18 cellular contexts compared by ENCODE assay signal in genomic region chr3:81300324-81300927, GRCh38.
A peak's percentile ranks its signal among the peaks of the same experiment; 100 is the strongest.
DNase-seq lines count a peak whose midpoint lies in the region; ATAC-seq and TF ChIP-seq lines count a peak whose summit lies in the region.
"Had no signal": no experiment of that assay in that cellular context is flagged by ENCODE, and none has a peak within 500 bp of the region (broad histone marks: within the 10 kb centered on the region; RNA-seq: fewer than 3 reads in every experiment).

No MANE protein-coding gene starts in this region.

- CTCF ChIA-PET in HEK293 (lab: Yijun Ruan, JAX) (interaction anchor here (1.0 to 3.8 kb wide), 3 partner anchors 30 to 92 kb away, joined by 3 to 25 read pairs (median 5); no protein-coding TSS in a partner anchor), WTC11 (lab: Charles Lee) (no interaction called here)

- H3K9me3 Mint-ChIP-seq in WTC11 = no peaks in the 10 kb centered on the region
- H3K9me3 Mint-ChIP-seq in nephron progenitor cell = no peaks in the 10 kb centered on the region
- H3K9me3 Mint-ChIP-seq in glutamatergic neuron (ENCODE audit: unreplicated experiment) = no peaks in the 10 kb centered on the region
- H3K9me3 Mint-ChIP-seq: activated CD4-positive, alpha-beta T cell treated with anti-CD3 and anti-CD28 coated beads, Interleukin-2, amount 10 ng/mL, durations not matched to agents 7 days and 5 days; activated naive CD4-positive, alpha-beta T cell treated with anti-CD3 and anti-CD28 coated beads for 36 hours had no signal

- no peak overlapping the region for H3K4me3 Mint-ChIP-seq in WTC11
- H3K4me3 Mint-ChIP-seq in nephron progenitor cell = no peak overlapping the region
- H3K4me3 Mint-ChIP-seq in glutamatergic neuron (ENCODE audit: unreplicated experiment) = no peak overlapping the region
- H3K4me3 Mint-ChIP-seq: activated CD4-positive, alpha-beta T cell treated with anti-CD3 and anti-CD28 coated beads, Interleukin-2, amount 10 ng/mL, durations not matched to agents 7 days and 5 days; activated naive CD4-positive, alpha-beta T cell treated with anti-CD3 and anti-CD28 coated beads for 36 hours; T-helper 2 cell treated with Interferon-gamma antibody and Interleukin-4, amounts not matched to agents 5 μg/mL and 100 μg/mL, for 36 hours had no signal

- H3K4me3 ChIP-seq in HEK293 (ENCODE audit: low read depth, low read length) = no peak overlapping the region
- H3K4me3 ChIP-seq: coronary artery, stomach, transverse colon had no signal

- H3K4me1 Mint-ChIP-seq in WTC11 = no peaks in the 10 kb centered on the region
- peaks cover 47% of the 10 kb centered on the region for H3K4me1 Mint-ChIP-seq in nephron progenitor cell
- H3K4me1 Mint-ChIP-seq in glutamatergic neuron (ENCODE audit: low read depth, unreplicated experiment) = no peaks in the 10 kb centered on the region
- H3K4me1 Mint-ChIP-seq: activated CD4-positive, alpha-beta T cell treated with anti-CD3 and anti-CD28 coated beads, Interleukin-2, amount 10 ng/mL, durations not matched to agents 7 days and 5 days had no signal

- H3K27ac Mint-ChIP-seq in WTC11 (no peak overlapping the region), nephron progenitor cell (peak overlapping the region; percentile 40), glutamatergic neuron (ENCODE audit: unreplicated experiment) (no peak overlapping the region)
- H3K27ac Mint-ChIP-seq: activated CD4-positive, alpha-beta T cell treated with anti-CD3 and anti-CD28 coated beads, Interleukin-2, amount 10 ng/mL, durations not matched to agents 7 days and 5 days; activated naive CD4-positive, alpha-beta T cell treated with anti-CD3 and anti-CD28 coated beads for 36 hours; T-helper 2 cell treated with Interferon-gamma antibody and Interleukin-4, amounts not matched to agents 5 μg/mL and 100 μg/mL, for 36 hours had no signal

- no peaks in the 10 kb centered on the region for H3K27me3 Mint-ChIP-seq in WTC11 (ENCODE audit: low read depth)
- no peaks in the 10 kb centered on the region for H3K27me3 Mint-ChIP-seq in nephron progenitor cell (ENCODE audit: low read depth, poor library complexity)
- no peaks in the 10 kb centered on the region for H3K27me3 Mint-ChIP-seq in glutamatergic neuron (ENCODE audit: unreplicated experiment)
- H3K27me3 Mint-ChIP-seq: activated CD4-positive, alpha-beta T cell treated with anti-CD3 and anti-CD28 coated beads, Interleukin-2, amount 10 ng/mL, durations not matched to agents 7 days and 5 days had no signal

- H3K4me1 ChIP-seq in HEK293 (ENCODE audit: control insufficient read depth, insufficient read depth, low read length) = no peaks in the 10 kb centered on the region
- H3K4me1 ChIP-seq: stomach, transverse colon had no signal

- no peaks in the 10 kb centered on the region for H3K36me3 ChIP-seq in HEK293 (ENCODE audit: control insufficient read depth in 2 of 2, insufficient read depth in 1 of 2, low read length in 2 of 2)
- H3K36me3 ChIP-seq: stomach, transverse colon, WERI-Rb-1 had no signal

- no peaks in the 10 kb centered on the region for H3K9me3 ChIP-seq in HEK293 (ENCODE audit: control insufficient read depth, insufficient read depth, low read depth, low read length)
- H3K9me3 ChIP-seq: stomach, transverse colon had no signal

- no peak overlapping the region for H3K27ac ChIP-seq in HEK293 (ENCODE audit: extremely low read depth, low read depth, low read length)
- H3K27ac ChIP-seq: coronary artery, stomach, transverse colon, WERI-Rb-1 had no signal

- no peaks in the 10 kb centered on the region for H3K36me3 Mint-ChIP-seq in WTC11
- H3K36me3 Mint-ChIP-seq in nephron progenitor cell (ENCODE audit: low read depth) = no peaks in the 10 kb centered on the region
- no peaks in the 10 kb centered on the region for H3K36me3 Mint-ChIP-seq in glutamatergic neuron (ENCODE audit: unreplicated experiment)

- DNase-seq in NCI-H1436 (lab: John Stamatoyannopoulos, UW) = peak; percentile 13
- DNase-seq in WTC11 (ENCODE audit: low spot score) = no peak
- DNase-seq in nephron progenitor cell = no peak
- DNase-seq in NCI-H2196 treated with DMSO at 0.1 percent for 48 hours (lab: John Stamatoyannopoulos, UW; ENCODE audit: unreplicated experiment) = no peak
- no peak for DNase-seq in glutamatergic neuron
- DNase-seq: activated CD4-positive, alpha-beta T cell treated with anti-CD3 and anti-CD28 coated beads, Interleukin-2, amount 10 ng/mL, durations not matched to agents 7 days and 5 days; activated naive CD4-positive, alpha-beta T cell treated with anti-CD3 and anti-CD28 coated beads for 36 hours; kidney glomerular epithelial cell; NCI-H1694 treated with DMSO at 0.1 percent for 48 hours; NCI-H524; stimulated activated CD8-positive, alpha-beta memory T cell treated with anti-CD3 and anti-CD28 coated beads, Interleukin-4, amount 100 ng/mL, for 48 hours; stomach; transverse colon; WERI-Rb-1 had no signal

- TF ChIP-seq CTCF in HEK293 (tag by site-specific recombination; IDR thresholded peaks at IDR 0.05) (no peak), WTC11 (IDR thresholded peaks at IDR 0.05) (no peak), nephron progenitor cell (IDR thresholded peaks at IDR 0.05) (no peak), glutamatergic neuron (IDR thresholded peaks at IDR 0.05; ENCODE audit: partially characterized antibody, unreplicated experiment) (no peak)

- POLR2A ChIA-PET in HEK293 (lab: Yijun Ruan, JAX) = no interaction called here
- POLR2A ChIA-PET in WTC11 (lab: Charles Lee) = no interaction called here

- ATAC-seq in WTC11 (no peak), GM18907 (IDR thresholded peaks at IDR 0.05; ENCODE audit: unreplicated experiment) (no peak)

TF ChIP-seq in HEK293, 187 proteins besides CTCF, POLR2A, EP300 and RAD21:
- TF ChIP-seq TCF7L2 (IDR thresholded peaks at IDR 0.05; ENCODE audit: borderline replicate concordance, low read depth, low read length) (0 out of 2 replicates have a peak, but pooled peaks have one; percentile 42), ZNF202 (tag by site-specific recombination; IDR thresholded peaks at IDR 0.05; ENCODE audit: borderline replicate concordance) (no peak)

TF ChIP-seq in WTC11, 78 proteins besides CTCF, POLR2A, EP300 and RAD21:
- peak; percentile 87 for TF ChIP-seq GABPB1 (CRISPR knock-in tag; IDR thresholded peaks at IDR 0.05)
- no peak for TF ChIP-seq E2F4 (CRISPR knock-in tag; IDR thresholded peaks at IDR 0.05; ENCODE audit: borderline replicate concordance, low read depth)
